ENCODE assay signal across 8 cellular contexts in genomic region chr20:64038579-64039292, GRCh38. TPM values are rescaled to one million over a fixed set of nuclear protein-coding genes. Genes with fewer than 3 reads are reported as not detected.
A peak's percentile ranks its signal among the peaks of the same experiment; 100 is the strongest.
DNase-seq lines count a peak whose midpoint lies in the region; TF ChIP-seq lines count a peak whose summit lies in the region.

No MANE protein-coding gene starts in this region.

- H3K36me3 ChIP-seq in cardiac muscle cell, result no peaks in the 10 kb centered on the region
- no peaks in the 10 kb centered on the region for H3K36me3 ChIP-seq in vagina

- TF ChIP-seq EP300 in Ishikawa (IDR thresholded peaks at IDR 0.05; ENCODE audit: borderline replicate concordance), result no peak

- peak; percentile 69 for TF ChIP-seq RAD21 in Ishikawa (IDR thresholded peaks at IDR 0.05; ENCODE audit: low read depth)

- H3K9me3 ChIP-seq in cardiac muscle cell (ENCODE audit: low read depth), result no peaks in the 10 kb centered on the region
- H3K9me3 ChIP-seq in vagina, result no peaks in the 10 kb centered on the region

- H3K4me3 ChIP-seq in cardiac muscle cell (peak overlapping the region; percentile 25), vagina (peak overlapping the region; percentile 47 to 60)

- H3K4me1 ChIP-seq in cardiac muscle cell (ENCODE audit: low read depth) (peaks cover 8% of the 10 kb centered on the region), vagina (peaks cover 46% of the 10 kb centered on the region)

- DNase-seq in COLO829 (ENCODE audit: low spot score) (peak; percentile 62), GM20000 (ENCODE audit: low spot score) (peak; percentile 94), SHP77 treated with DMSO at 0.1 percent for 48 hours (lab: John Stamatoyannopoulos, UW) (peak; percentile 46), activated gamma-delta T cell treated with Interleukin-2 at 50 U/mL for 16 hours (peak; percentile 72), cardiac muscle cell (ENCODE audit: low read depth in 1 of 2, low spot score in 1 of 2) (peak; percentile 68 to 83), pulmonary artery endothelial cell (ENCODE audit: low read depth, low spot score) (peak; percentile 84), vagina (ENCODE audit: extremely low spot score in 2 of 2) (no peak)

- intact Hi-C loops in vagina (cut with DNase I), result no loop called here

- H3K27me3 ChIP-seq in cardiac muscle cell, result peaks cover 66% of the 10 kb centered on the region
- H3K27me3 ChIP-seq in vagina, result peaks cover 7% of the 10 kb centered on the region

- peak; percentile 81 for TF ChIP-seq CTCF in GM20000 (IDR thresholded peaks at IDR 0.05; ENCODE audit: extremely low read depth, missing control alignments)
- TF ChIP-seq CTCF in cardiac muscle cell (IDR thresholded peaks at IDR 0.05; ENCODE audit: low read depth, low read length), result peak; percentile 73
- TF ChIP-seq CTCF in vagina (IDR thresholded peaks at IDR 0.05), result peak in 2 of 3 experiments; percentile 22 to 56

- no peak for TF ChIP-seq POLR2A in vagina (IDR thresholded peaks at IDR 0.05)

- H3K27ac ChIP-seq in cardiac muscle cell, result no peak overlapping the region
- peak overlapping the region; percentile 21 for H3K27ac ChIP-seq in vagina

TF ChIP-seq in Ishikawa, 13 proteins besides CTCF, POLR2A, EP300 and RAD21:
- TF ChIP-seq USF1 (IDR thresholded peaks at IDR 0.05), result no peak
- no peak for TF ChIP-seq TEAD4 (IDR thresholded peaks at IDR 0.05)
- TF ChIP-seq REST (IDR thresholded peaks at IDR 0.05; ENCODE audit: low read depth), result no peak
- peak; percentile 63 for TF ChIP-seq MAX (IDR thresholded peaks at IDR 0.05)
- TF ChIP-seq CEBPB (IDR thresholded peaks at IDR 0.05), result no peak
- TF ChIP-seq CREB1 (IDR thresholded peaks at IDR 0.05; ENCODE audit: low read depth), result no peak
- no peak for TF ChIP-seq NFIC (IDR thresholded peaks at IDR 0.05)
- peak; percentile 91 for TF ChIP-seq ZBTB7A (IDR thresholded peaks at IDR 0.05; ENCODE audit: low read depth)
- TF ChIP-seq TCF12 (IDR thresholded peaks at IDR 0.05; ENCODE audit: low read depth), result peak; percentile 46; the same call in 1 of the 2 replicates
- TF ChIP-seq YY1 (IDR thresholded peaks at IDR 0.05; ENCODE audit: low read depth), result 0 out of 2 replicates have a peak, but pooled peaks have one; percentile 35
- no peak for TF ChIP-seq EGR1 (IDR thresholded peaks at IDR 0.05)
- no peak for TF ChIP-seq TAF1 (IDR thresholded peaks at IDR 0.05; ENCODE audit: low read depth)
- TF ChIP-seq FOXM1 (IDR thresholded peaks at IDR 0.05; ENCODE audit: borderline replicate concordance, low read depth), result no peak

RNA-seq across cellular contexts. Expression of gene C20orf204, which starts 2.8 kb away (rescaled TPM):
- 0.88 and 2.2 TPM in 2 replicates for total RNA-seq in cardiac muscle cell
- 0.35 and 0.76 TPM in 2 replicates for polyA plus RNA-seq in cardiac muscle cell
- 1.7 and 1.9 TPM in 2 replicates for total RNA-seq in pulmonary artery endothelial cell
- total RNA-seq in vagina, result 0.98 TPM

RNA-seq across cellular contexts. Expression of gene SOX18, which starts 10.7 kb away (rescaled TPM):
- total RNA-seq in cardiac muscle cell (0.06 and 0.14 TPM in 2 replicates), pulmonary artery endothelial cell (11.1 and 27.3 TPM in 2 replicates), vagina (57.2 TPM)
- polyA plus RNA-seq in cardiac muscle cell, result 3.5 TPM in 1 of 2 replicates, not detected in the other

RNA-seq across cellular contexts. Expression of gene TCEA2, which starts 24.3 kb away (rescaled TPM):
- total RNA-seq in cardiac muscle cell (96.0 and 97.3 TPM in 2 replicates), pulmonary artery endothelial cell (18.0 and 27.8 TPM in 2 replicates), vagina (33.1 TPM)
- polyA plus RNA-seq in cardiac muscle cell, result 157 and 169 TPM in 2 replicates

RNA-seq across cellular contexts. Expression of gene RGS19, which starts 40.6 kb away (rescaled TPM):
- 12.3 and 14.1 TPM in 2 replicates for total RNA-seq in cardiac muscle cell
- 9.0 and 12.9 TPM in 2 replicates for polyA plus RNA-seq in cardiac muscle cell
- 19.1 and 22.2 TPM in 2 replicates for total RNA-seq in pulmonary artery endothelial cell
- total RNA-seq in vagina, result 20.6 TPM

RNA-seq across cellular contexts. Expression of gene OPRL1, which starts 41.1 kb away (rescaled TPM):
- total RNA-seq in cardiac muscle cell (5.3 and 9.6 TPM in 2 replicates), pulmonary artery endothelial cell (2.0 and 2.6 TPM in 2 replicates), vagina (1.5 TPM)
- 2.1 and 2.9 TPM in 2 replicates for polyA plus RNA-seq in cardiac muscle cell

Comparison
In these comparisons a context has a peak if more than half of its experiments do, and no peak if none do; other contexts are left out.
1. DNase-seq: peak in COLO829 (single experiment), GM20000 (single experiment), SHP77 treated with DMSO at 0.1 percent for 48 hours (single experiment), activated gamma-delta T cell treated with Interleukin-2 at 50 U/mL for 16 hours (single experiment), cardiac muscle cell (2 of 2) and pulmonary artery endothelial cell (single experiment); none in vagina (0 of 2).
2. RNA of gene SOX18, which starts 10.7 kb away (total RNA-seq): 57.2 TPM in vagina (single experiment) and 11.1 to 27.3 TPM in pulmonary artery endothelial cell; 0.06 to 0.14 TPM in cardiac muscle cell; every median in the first group is over 10 times any median in the second.
3. Peak in every context shown above with its lines, with median percentiles within 50 percentile points of each other: CTCF ChIP-seq.